Comparison of ENCODE assay signal across 8 cellular contexts in the genomic region with DNA sequence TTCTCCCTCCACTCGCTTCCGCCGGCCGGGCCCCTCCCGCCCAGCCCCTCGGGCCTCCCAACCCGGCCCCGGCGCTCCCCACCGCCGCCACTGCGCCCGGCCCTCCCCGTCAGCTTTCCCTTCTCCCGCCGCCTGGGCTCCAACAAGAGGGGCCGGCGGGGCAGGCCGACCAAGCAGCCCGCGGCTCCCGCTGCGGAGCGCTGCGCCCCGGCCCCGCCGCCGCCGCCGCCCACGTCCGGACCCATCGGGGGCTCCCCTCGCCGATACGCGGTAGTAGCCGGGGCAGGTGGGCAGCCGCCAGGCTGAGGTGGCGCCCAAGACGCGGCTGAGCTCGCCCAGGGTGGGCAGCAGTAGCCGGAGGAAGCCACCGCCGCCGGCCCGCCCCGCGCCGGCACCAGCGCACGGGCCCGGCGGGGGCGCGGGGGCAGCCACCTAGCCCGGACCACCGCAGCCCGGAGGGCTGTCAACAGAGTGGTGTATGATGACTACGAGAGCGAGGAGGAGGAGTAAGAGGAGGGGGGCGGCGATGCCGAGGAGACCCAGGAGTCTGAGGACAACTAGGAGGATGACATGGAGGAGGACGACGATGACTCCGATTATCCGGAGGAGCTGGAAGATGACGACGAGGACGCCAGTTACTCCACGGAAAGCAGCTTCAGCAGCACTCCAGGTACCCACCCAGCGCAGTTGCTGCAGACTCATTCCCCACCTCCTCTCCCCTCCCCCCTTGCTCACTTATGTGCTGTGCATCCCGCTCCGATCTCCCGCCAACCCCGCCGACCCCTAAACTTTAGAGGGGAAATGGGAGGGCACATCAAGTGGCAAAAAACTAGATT. TPM values are rescaled to one million over a fixed set of nuclear protein-coding genes. Genes with fewer than 3 reads are reported as not detected.
DNase-seq lines count a peak whose midpoint lies in the region; ATAC-seq and TF ChIP-seq lines count a peak whose summit lies in the region.

No MANE protein-coding gene starts in this region.

- POLR2A ChIA-PET in GM10248 (lab: Yijun Ruan, JAX) (no interaction called here), activated B cell treated with CpG ODN at 0.5 μM for 24 hours (lab: Charles Lee) (interaction anchor here (0.6 to 1.4 kb wide), 6 partner anchors 9 to 343 kb away, joined by 3 to 6 read pairs (median 3); no protein-coding TSS in a partner anchor)

- DNase-seq in GM10248 (ENCODE audit: extremely low spot score), result peak; percentile 43
- peak; percentile 66 for DNase-seq in GM23338 (ENCODE audit: low spot score)
- DNase-seq in activated B cell treated with CpG ODN at 0.5 μM for 24 hours, result no peak
- DNase-seq in dermis blood vessel endothelial cell, result peak; percentile 57
- peak; percentile 30 to 32 for DNase-seq in stimulated activated CD4-positive, alpha-beta T cell treated with anti-CD3 and anti-CD28 coated beads, Interleukin-4, amount 100 ng/mL, for 48 hours (ENCODE audit: low read depth in 2 of 2)
- no peak for DNase-seq in MV-4-11 (lab: John Stamatoyannopoulos, UW)

- H2AFZ ChIP-seq in GM23338, result peak overlapping the region; percentile 96
- peak overlapping the region; percentile 74 for H2AFZ ChIP-seq in Loucy (ENCODE audit: low read length)

- H3K36me3 ChIP-seq in GM23338 (ENCODE audit: insufficient read depth), result no peaks in the 10 kb centered on the region
- H3K36me3 ChIP-seq in Loucy (ENCODE audit: insufficient read depth, low read length), result no peaks in the 10 kb centered on the region
- H3K36me3 ChIP-seq in liver (ENCODE audit: control insufficient read depth in 4 of 4, insufficient read depth in 3 of 4, low read depth in 1 of 4, low read length in 3 of 4), result no peaks in the 10 kb centered on the region

- peaks cover 11% of the 10 kb centered on the region for H3K27me3 Mint-ChIP-seq in GM23338 (ENCODE audit: insufficient read depth, low read depth, poor library complexity)
- H3K27me3 Mint-ChIP-seq in activated B cell treated with CpG ODN at 0.5 μM for 24 hours, result no peaks in the 10 kb centered on the region

- H3K4me3 ChIP-seq in GM23338, result peak overlapping the region; percentile 98
- peak overlapping the region; percentile 78 for H3K4me3 ChIP-seq in Loucy (ENCODE audit: low read length, poor library complexity, severe bottlenecking)
- peak overlapping the region; percentile 55 to 82 (median 71) for H3K4me3 ChIP-seq in liver (ENCODE audit: low read depth in 1 of 3, low read length in 3 of 3)

- TF ChIP-seq CTCF in GM10248 (IDR thresholded peaks at IDR 0.05; ENCODE audit: control extremely low read depth, extremely low read depth, low read depth, missing control alignments), result no peak
- no peak for TF ChIP-seq CTCF in GM23338 (conservative IDR thresholded peaks at IDR 0.05; ENCODE audit: low read depth in 2 of 2)
- no peak for TF ChIP-seq CTCF in Loucy (conservative IDR thresholded peaks at IDR 0.05; ENCODE audit: low read length)
- TF ChIP-seq CTCF in activated B cell treated with CpG ODN at 0.5 μM for 24 hours (IDR thresholded peaks at IDR 0.05), result no peak
- no peak for TF ChIP-seq CTCF in liver (IDR thresholded peaks at IDR 0.05; ENCODE audit: low read depth, low read length, missing input control)

- TF ChIP-seq RAD21 in liver (IDR thresholded peaks at IDR 0.05), result no peak

- H4K20me1 ChIP-seq in GM23338 (replicated peaks; ENCODE audit: insufficient read depth) (peaks cover 6% of the 10 kb centered on the region; the same call in 1 of the 2 replicates), Loucy (ENCODE audit: insufficient read depth, low read length, poor library complexity, severe bottlenecking) (peaks cover 18% of the 10 kb centered on the region)

- H3K9me2 ChIP-seq in GM23338 (ENCODE audit: insufficient read depth) (no peaks in the 10 kb centered on the region), Loucy (replicated peaks; ENCODE audit: low read depth, low read length) (no peaks in the 10 kb centered on the region)

- peak overlapping the region; percentile 77 for H3K9ac ChIP-seq in Loucy (ENCODE audit: low read depth, low read length, poor library complexity, severe bottlenecking)
- peak overlapping the region; percentile 8 to 18 for H3K9ac ChIP-seq in liver (ENCODE audit: low read depth in 1 of 2, low read length in 2 of 2)

- H3K9me3 Mint-ChIP-seq in GM23338 (no peaks in the 10 kb centered on the region), activated B cell treated with CpG ODN at 0.5 μM for 24 hours (no peaks in the 10 kb centered on the region)

- H3K4me2 ChIP-seq in GM23338 (peak overlapping the region; percentile 80), Loucy (ENCODE audit: low read depth, low read length, poor library complexity, severe bottlenecking) (peak overlapping the region; percentile 73)

- H3K36me3 Mint-ChIP-seq in GM23338 (ENCODE audit: low read depth) (no peaks in the 10 kb centered on the region; the same call in 1 of the 3 replicates), activated B cell treated with CpG ODN at 0.5 μM for 24 hours (ENCODE audit: low read depth) (peaks cover 2% of the 10 kb centered on the region)

- H3K27ac Mint-ChIP-seq in GM23338, result peak overlapping the region; percentile 89
- peak overlapping the region; percentile 67 for H3K27ac Mint-ChIP-seq in activated B cell treated with CpG ODN at 0.5 μM for 24 hours

- under 1% methylated on average over 80 of the region's 80 CpGs for WGBS in liver

- peak overlapping the region; percentile 39; the same call in 1 of the 2 replicates for H3K27ac ChIP-seq in GM23338 (ENCODE audit: low read depth)
- peak overlapping the region in 1 of 2 donors; percentile 28 for H3K27ac ChIP-seq in liver (ENCODE audit: low read depth in 1 of 2, low read length in 2 of 2)

- intact Hi-C loops in activated B cell treated with CpG ODN at 0.5 μM for 24 hours (cut with micrococcal nuclease), result loop anchor here (1.0 to 5.0 kb wide), 3 partner anchors 70 to 149 kb away; partner anchors contain the start of gene SUZ12

- H3K27me3 ChIP-seq in GM23338 (ENCODE audit: insufficient read depth) (peaks cover 22% of the 10 kb centered on the region), Loucy (ENCODE audit: insufficient read depth, low read length, poor library complexity, severe bottlenecking) (no peaks in the 10 kb centered on the region), liver (ENCODE audit: control insufficient read depth in 4 of 4, insufficient read depth in 4 of 4, low read length in 3 of 4) (no peaks in the 10 kb centered on the region)

- CTCF ChIA-PET in GM10248 (lab: Yijun Ruan, JAX) (interaction anchor here (0.8 to 5.7 kb wide), 15 partner anchors 9 to 134 kb away, joined by 3 to 40 read pairs (median 4); no protein-coding TSS in a partner anchor), activated B cell treated with CpG ODN at 0.5 μM for 24 hours (lab: Charles Lee) (interaction anchor here (0.9 to 1.4 kb wide), 5 partner anchors 12 to 133 kb away, joined by 3 to 4 read pairs (median 3); partner anchors contain the start of gene UTP6)

- no peaks in the 10 kb centered on the region for H3K4me1 ChIP-seq in GM23338 (ENCODE audit: insufficient read depth)
- H3K4me1 ChIP-seq in Loucy (ENCODE audit: insufficient read depth, low read length, poor library complexity, severe bottlenecking), result peaks cover 19% of the 10 kb centered on the region
- peaks cover 0 to 11% (median 10%) of the 10 kb centered on the region in 4 donors for H3K4me1 ChIP-seq in liver (ENCODE audit: control insufficient read depth in 4 of 4, insufficient read depth in 4 of 4, low read length in 3 of 4)

- H3F3A ChIP-seq in GM23338 (replicated peaks; ENCODE audit: low read depth) (0 out of 2 replicates have a peak, but pooled peaks cover 4% of the 10 kb centered on the region), Loucy (ENCODE audit: low read depth) (no peaks in the 10 kb centered on the region)

- H3K9me3 ChIP-seq in Loucy (ENCODE audit: insufficient read depth, low read depth, low read length) (no peaks in the 10 kb centered on the region), liver (ENCODE audit: control insufficient read depth in 4 of 4, low read length in 3 of 4) (no peaks in the 10 kb centered on the region)

- H3K79me2 ChIP-seq in GM23338 (replicated peaks; ENCODE audit: insufficient read depth) (peaks cover 48% of the 10 kb centered on the region), Loucy (ENCODE audit: insufficient read depth, low read length) (peaks cover 53% of the 10 kb centered on the region)

- H3K4me1 Mint-ChIP-seq in GM23338 (peaks cover 6% of the 10 kb centered on the region; the same call in 1 of the 3 replicates), activated B cell treated with CpG ODN at 0.5 μM for 24 hours (peaks cover 35% of the 10 kb centered on the region)

- H3K4me3 Mint-ChIP-seq in GM23338 (peak overlapping the region; percentile 84), activated B cell treated with CpG ODN at 0.5 μM for 24 hours (peak overlapping the region; percentile 84)

- peak; percentile 65 for ATAC-seq in GM23338
- peak; percentile 59 for ATAC-seq in activated B cell treated with CpG ODN at 0.5 μM for 24 hours (ENCODE audit: low read depth)

TF ChIP-seq in GM23338, 12 proteins besides CTCF, POLR2A, EP300 and RAD21 (continues in another document):
- TF ChIP-seq CREB1 (CRISPR knock-in tag; IDR thresholded peaks at IDR 0.05; ENCODE audit: low read depth) (no peak), JUNB (IDR thresholded peaks at IDR 0.05; ENCODE audit: unreplicated experiment) (no peak), STAT1 (IDR thresholded peaks at IDR 0.05; ENCODE audit: unreplicated experiment) (no peak), EZH2phosphoT487 (IDR thresholded peaks at IDR 0.05; ENCODE audit: unreplicated experiment) (no peak)

TF ChIP-seq in liver, 16 proteins besides CTCF, POLR2A, EP300 and RAD21 (continues in another document):
- TF ChIP-seq GABPA (IDR thresholded peaks at IDR 0.05 in 1 of 2, conservative IDR thresholded peaks at IDR 0.05 in 1 of 2), result no peak
- no peak for TF ChIP-seq YY1 (IDR thresholded peaks at IDR 0.05)
- TF ChIP-seq HNF4A (conservative IDR thresholded peaks at IDR 0.05), result no peak
- no peak for TF ChIP-seq ATF3 (IDR thresholded peaks at IDR 0.05)
- TF ChIP-seq JUND (IDR thresholded peaks at IDR 0.05), result no peak
- TF ChIP-seq SP1 (IDR thresholded peaks at IDR 0.05), result no peak
- no peak for TF ChIP-seq EGR1 (IDR thresholded peaks at IDR 0.05; ENCODE audit: low read depth in 2 of 2)
- no peak for TF ChIP-seq TAF1 (conservative IDR thresholded peaks at IDR 0.05)
- no peak for TF ChIP-seq NR2F2 (IDR thresholded peaks at IDR 0.05)
- TF ChIP-seq FOXA1 (IDR thresholded peaks at IDR 0.05), result no peak

RNA-seq across cellular contexts. Expression of gene LRRC37B, which starts 0.5 kb away (rescaled TPM):
- 14.3 and 24.3 TPM in 2 replicates for total RNA-seq in GM23338 (2014; rRNA removed; shearing (Covaris generic))
- 21.4 and 22.5 TPM in 2 replicates for polyA plus RNA-seq in GM23338 (2016; fragmentation: Nextera tagmentation; extraction: Ambion mirVana)
- 13.8 and 19.5 TPM in 2 replicates for total RNA-seq in activated B cell treated with CpG ODN at 0.5 μM for 24 hours
- 9.6 and 17.0 TPM in 2 replicates for total RNA-seq in dermis blood vessel endothelial cell
- 1 to 10 TPM; 5.9 TPM for total RNA-seq in liver
- polyA plus RNA-seq in liver, result 1 to 10 TPM; 1.5 to 3.1 TPM

Comparison
In these comparisons a context has a peak if more than half of its experiments do, and no peak if none do; other contexts are left out.
1. DNase-seq: peak in GM10248 (single experiment), GM23338 (single experiment), dermis blood vessel endothelial cell (single experiment) and stimulated activated CD4-positive, alpha-beta T cell treated with anti-CD3 and anti-CD28 coated beads, Interleukin-4, amount 100 ng/mL, for 48 hours (2 of 2); none in activated B cell treated with CpG ODN at 0.5 μM for 24 hours (single experiment) and MV-4-11 (single experiment).
2. Peak in every context shown above with its lines, with median percentiles within 50 percentile points of each other: H3K4me3 ChIP-seq.